Comparison of ENCODE assay signal across 8 cellular contexts in genomic region chr9:97598461-97599288, GRCh38. TPM values are rescaled to one million over a fixed set of nuclear protein-coding genes. Genes with fewer than 3 reads are reported as not detected.
DNase-seq lines count a peak whose midpoint lies in the region; ATAC-seq, FAIRE-seq and TF ChIP-seq lines count a peak whose summit lies in the region.

No MANE protein-coding gene starts in this region.

- no peaks in the 10 kb centered on the region for H3K27me3 ChIP-seq in small intestine (ENCODE audit: control insufficient read depth in 2 of 2, insufficient read depth in 2 of 2, low read length in 2 of 2)

- H3K4me3 ChIP-seq in astrocyte of the cerebellum (ENCODE audit: low read depth, low read length), result no peak overlapping the region
- H3K4me3 ChIP-seq in small intestine (ENCODE audit: low read depth in 1 of 2, low read length in 2 of 2), result no peak overlapping the region

- no peak overlapping the region for H3K27ac ChIP-seq in small intestine (ENCODE audit: low read depth in 1 of 2, low read length in 1 of 2)

- in situ Hi-C loops in astrocyte of the cerebellum (cut with HindIII; ENCODE audit: low sequenced_read_pairs), result no loop called here

- ATAC-seq in HG03025 (IDR thresholded peaks at IDR 0.05; ENCODE audit: low FRiP score, unreplicated experiment), result peak; percentile 64

- WGBS in small intestine, 3 donors, result 21 to 23% (median 21%) methylated on average over 11 of the region's 11 CpGs

- no peaks in the 10 kb centered on the region for H3K9me3 ChIP-seq in small intestine (ENCODE audit: control insufficient read depth, low read depth)

- no peaks in the 10 kb centered on the region for H3K4me1 ChIP-seq in small intestine (ENCODE audit: control insufficient read depth in 2 of 2, insufficient read depth in 1 of 2, low read depth in 1 of 2, low read length in 1 of 2)

- peaks cover 0 to 9% of the 10 kb centered on the region in 2 donors for H3K36me3 ChIP-seq in small intestine (ENCODE audit: control insufficient read depth in 2 of 2, insufficient read depth in 2 of 2, low read length in 2 of 2)

- peak; percentile 97 for TF ChIP-seq CTCF in astrocyte of the cerebellum (IDR thresholded peaks at IDR 0.05; ENCODE audit: low read depth, low read length, missing control alignments)

- DNase-seq in activated gamma-delta T cell treated with Interleukin-2 at 50 U/mL for 16 hours (peak; percentile 68), activated gamma-delta T cell (lab: John Stamatoyannopoulos, UW) (no peak), NCI-H1930 (lab: John Stamatoyannopoulos, UW) (peak; percentile 48 to 58), T1000 (lab: John Stamatoyannopoulos, UW) (peak; percentile 23), astrocyte of the cerebellum (ENCODE audit: low read depth) (peak; percentile 72), hypothalamus (lab: John Stamatoyannopoulos, UW) (peak in 45 of 51 donors; percentile 8 to 86 (median 40)), small intestine (peak; percentile 85)

- no peak for FAIRE-seq in small intestine (lab: Jason Lieb, UNC)

RNA-seq across cellular contexts. Expression of gene TSTD2, which starts 34.5 kb away (rescaled TPM):
- polyA plus RNA-seq in small intestine, result 1 to 10 TPM; 7.2 to 8.1 (median 7.6) TPM

RNA-seq across cellular contexts. Expression of gene NCBP1, which starts 34.9 kb away (rescaled TPM):
- 10 to 100 TPM in 1 of 3 donors, 1 to 10 TPM in 2; 5.9 to 15.8 (median 6.3) TPM for polyA plus RNA-seq in small intestine
